ENCODE assay signal across 12 cellular contexts in genomic region chr21:44444286-44444931, GRCh38. TPM values are rescaled to one million over a fixed set of nuclear protein-coding genes. Genes with fewer than 3 reads are reported as not detected.
DNase-seq lines count a peak whose midpoint lies in the region; ATAC-seq and TF ChIP-seq lines count a peak whose summit lies in the region.
"Had no signal": no experiment of that assay in that cellular context is flagged by ENCODE, and none has a peak within 500 bp of the region (broad histone marks: within the 10 kb centered on the region; RNA-seq: fewer than 3 reads in every experiment).

No MANE protein-coding gene starts in this region.

- no peaks in the 10 kb centered on the region for H3K36me3 Mint-ChIP-seq in activated CD4-positive, alpha-beta T cell treated with anti-CD3 and anti-CD28 coated beads for 36 hours (ENCODE audit: low read depth)
- H3K36me3 Mint-ChIP-seq in endodermal cell (ENCODE audit: low read depth), result no peaks in the 10 kb centered on the region
- no peaks in the 10 kb centered on the region for H3K36me3 Mint-ChIP-seq in progenitor cell of endocrine pancreas (ENCODE audit: insufficient read depth)

- no peaks in the 10 kb centered on the region for H3K27me3 ChIP-seq in endodermal cell (ENCODE audit: control insufficient read depth, insufficient read depth, low read length, poor library complexity, severe bottlenecking)

- peak; percentile 74 for TF ChIP-seq CTCF in endodermal cell (conservative IDR thresholded peaks at IDR 0.05)
- peak; percentile 35 for TF ChIP-seq CTCF in progenitor cell of endocrine pancreas (IDR thresholded peaks at IDR 0.05; ENCODE audit: unreplicated experiment)

- H3K4me3 Mint-ChIP-seq in activated CD4-positive, alpha-beta T cell treated with anti-CD3 and anti-CD28 coated beads for 36 hours, result no peak overlapping the region
- H3K4me3 Mint-ChIP-seq in endodermal cell (no peak overlapping the region), progenitor cell of endocrine pancreas (ENCODE audit: low read depth) (no peak overlapping the region)

- CTCF ChIA-PET in activated CD4-positive, alpha-beta T cell treated with anti-CD3 and anti-CD28 coated beads for 36 hours (lab: Charles Lee), result no interaction called here

- in situ Hi-C loops in KBM-7 (cut with MboI; ENCODE audit: low pct_unique_long_range_greater_than_20kb, low sequenced_read_pairs), result no loop called here

- peaks cover 15% of the 10 kb centered on the region for H3K36me3 ChIP-seq in endodermal cell (ENCODE audit: control insufficient read depth, insufficient read depth, low read length)
- H3K36me3 ChIP-seq: tibial artery had no signal

- intact Hi-C loops in activated CD4-positive, alpha-beta T cell treated with anti-CD3 and anti-CD28 coated beads for 36 hours (cut with DNase I, micrococcal nuclease), result no loop called here

- H3K27ac ChIP-seq in endodermal cell (ENCODE audit: low read depth, low read length), result no peak overlapping the region
- H3K27ac ChIP-seq: tibial artery had no signal

- H3K9me3 Mint-ChIP-seq in activated CD4-positive, alpha-beta T cell treated with anti-CD3 and anti-CD28 coated beads for 36 hours (ENCODE audit: low read depth), result no peaks in the 10 kb centered on the region
- H3K9me3 Mint-ChIP-seq in endodermal cell, result no peaks in the 10 kb centered on the region
- H3K9me3 Mint-ChIP-seq in progenitor cell of endocrine pancreas (ENCODE audit: low read depth), result no peaks in the 10 kb centered on the region

- no peak overlapping the region for H3K27ac Mint-ChIP-seq in activated CD4-positive, alpha-beta T cell treated with anti-CD3 and anti-CD28 coated beads for 36 hours
- no peak overlapping the region for H3K27ac Mint-ChIP-seq in endodermal cell
- no peak overlapping the region for H3K27ac Mint-ChIP-seq in progenitor cell of endocrine pancreas

- H3K9me3 ChIP-seq in endodermal cell (ENCODE audit: control insufficient read depth, low read length), result no peaks in the 10 kb centered on the region
- H3K9me3 ChIP-seq: tibial artery had no signal

- 80 to 85% methylated on average over 17 to 21 of the region's 21 CpGs for WGBS in endodermal cell (ENCODE audit: insufficient coverage in 1 of 2, insufficient read length in 1 of 2), 2 experiments

- peak; percentile 36 for DNase-seq in activated CD4-positive, alpha-beta T cell treated with anti-CD3 and anti-CD28 coated beads for 36 hours
- no peak for DNase-seq in activated CD4-positive, alpha-beta T cell treated with anti-CD3 and anti-CD28 coated beads, Interleukin-2, amount 50 U/mL, for 1 hour
- peak; percentile 31 for DNase-seq in KBM-7
- peak; percentile 89 for DNase-seq in endodermal cell
- DNase-seq in progenitor cell of endocrine pancreas (ENCODE audit: low spot score, unreplicated experiment), result no peak
- DNase-seq in occipital lobe (lab: John Stamatoyannopoulos, UW), result no peak
- DNase-seq: erythroblast, NCI-H510A had no signal

- H3K4me1 Mint-ChIP-seq in activated CD4-positive, alpha-beta T cell treated with anti-CD3 and anti-CD28 coated beads for 36 hours, result no peaks in the 10 kb centered on the region
- peaks cover 5% of the 10 kb centered on the region for H3K4me1 Mint-ChIP-seq in endodermal cell
- H3K4me1 Mint-ChIP-seq in progenitor cell of endocrine pancreas (ENCODE audit: low read depth), result no peaks in the 10 kb centered on the region

- no peak overlapping the region for H3K4me3 ChIP-seq in endodermal cell (ENCODE audit: low read length)
- H3K4me3 ChIP-seq: tibial artery had no signal

- H3K4me1 ChIP-seq in endodermal cell (ENCODE audit: control insufficient read depth, insufficient read depth, low read length), result peaks cover 7% of the 10 kb centered on the region
- H3K4me1 ChIP-seq: tibial artery had no signal

- no peak overlapping the region for H3K9ac ChIP-seq in endodermal cell (ENCODE audit: extremely low read depth, low read length, poor library complexity, severe bottlenecking)

- ATAC-seq in activated CD4-positive, alpha-beta T cell treated with anti-CD3 and anti-CD28 coated beads for 36 hours, result peak; percentile 51
- ATAC-seq in GM19463 (IDR thresholded peaks at IDR 0.05; ENCODE audit: unreplicated experiment) (no peak), HG02852 (IDR thresholded peaks at IDR 0.05; ENCODE audit: unreplicated experiment) (no peak)

- peaks cover 3% of the 10 kb centered on the region for H3K27me3 Mint-ChIP-seq in activated CD4-positive, alpha-beta T cell treated with anti-CD3 and anti-CD28 coated beads for 36 hours
- H3K27me3 Mint-ChIP-seq in endodermal cell (ENCODE audit: insufficient read depth) (no peaks in the 10 kb centered on the region), progenitor cell of endocrine pancreas (peaks cover 6% of the 10 kb centered on the region)

- POLR2A ChIA-PET in activated CD4-positive, alpha-beta T cell treated with anti-CD3 and anti-CD28 coated beads for 36 hours (lab: Charles Lee), result no interaction called here

RNA-seq across cellular contexts. Expression of gene LRRC3, which starts 10.9 kb away (rescaled TPM):
- total RNA-seq in activated CD4-positive, alpha-beta T cell treated with anti-CD3 and anti-CD28 coated beads for 36 hours, result 1 to 10 TPM; 2.7 to 2.9 TPM
- total RNA-seq in endodermal cell, result 10 to 100 TPM; 14.1 to 16.5 TPM
- 13.7 TPM for polyA plus RNA-seq in endodermal cell (2013, experiment 1 of 2)
- polyA plus RNA-seq in endodermal cell (2013, experiment 2 of 2), result 14.0 TPM
- 5.1 and 5.7 TPM in 2 replicates for total RNA-seq in progenitor cell of endocrine pancreas
- total RNA-seq in occipital lobe, result 4.8 TPM
- total RNA-seq: LHCN-M2 had no signal

Comparison
In these comparisons a context has a peak if more than half of its experiments do, and no peak if none do; other contexts are left out.
1. DNase-seq: peak in activated CD4-positive, alpha-beta T cell treated with anti-CD3 and anti-CD28 coated beads for 36 hours (single experiment), KBM-7 (single experiment) and endodermal cell (single experiment); none in activated CD4-positive, alpha-beta T cell treated with anti-CD3 and anti-CD28 coated beads, Interleukin-2, amount 50 U/mL, for 1 hour (single experiment), progenitor cell of endocrine pancreas (single experiment) and occipital lobe (single experiment).